Comparison of ENCODE assay signal across 23 cellular contexts in genomic region chr5:76663573-76663972, GRCh38. TPM values are rescaled to one million over a fixed set of nuclear protein-coding genes. Genes with fewer than 3 reads are reported as not detected.
"Had no signal": no experiment of that assay in that cellular context is flagged by ENCODE, and none has a peak within 500 bp of the region (broad histone marks: within the 10 kb centered on the region; RNA-seq: fewer than 3 reads in every experiment).

No MANE protein-coding gene starts in this region.

- H3K4me1 ChIP-seq: body of pancreas, gastroesophageal sphincter, parathyroid adenoma, sigmoid colon, testis had no signal

- H3K27me3 ChIP-seq: body of pancreas, gastroesophageal sphincter, neutrophil, sigmoid colon, testis had no signal

- H3K27ac Mint-ChIP-seq: activated CD4-positive, alpha-beta memory T cell treated with anti-CD3 and anti-CD28 coated beads, Interleukin-2, amount 10 ng/mL, durations not matched to agents 7 days and 5 days; activated naive CD8-positive, alpha-beta T cell treated with anti-CD3 and anti-CD28 coated beads for 36 hours; activated T-helper 17 cell treated with anti-CD3 and anti-CD28 coated beads, Interleukin-2, amount 50 U/mL, for 72 hours; memory B cell; T-helper 2 cell treated with Interferon-gamma antibody and Interleukin-4, amounts not matched to agents 5 μg/mL and 100 μg/mL, for 36 hours; type B pancreatic cell; WTC11 had no signal

- H3K4me1 Mint-ChIP-seq: activated CD4-positive, alpha-beta memory T cell treated with anti-CD3 and anti-CD28 coated beads, Interleukin-2, amount 10 ng/mL, durations not matched to agents 7 days and 5 days; activated naive CD8-positive, alpha-beta T cell treated with anti-CD3 and anti-CD28 coated beads for 36 hours; memory B cell; naive B cell; stimulated activated effector memory CD8-positive, alpha-beta T cell treated with anti-CD3 and anti-CD28 coated beads, Interleukin-12 subunit alpha, Interleukin-12 subunit beta, amount 100 ng/mL, for 72 hours had no signal

- H3K27me3 Mint-ChIP-seq: activated CD4-positive, alpha-beta memory T cell treated with anti-CD3 and anti-CD28 coated beads, Interleukin-2, amount 10 ng/mL, durations not matched to agents 7 days and 5 days; activated naive CD8-positive, alpha-beta T cell treated with anti-CD3 and anti-CD28 coated beads for 36 hours; activated T-helper 17 cell treated with anti-CD3 and anti-CD28 coated beads, Interleukin-2, amount 50 U/mL, for 72 hours; memory B cell; naive B cell; type B pancreatic cell had no signal

- H3K9me3 Mint-ChIP-seq: activated CD4-positive, alpha-beta memory T cell treated with anti-CD3 and anti-CD28 coated beads, Interleukin-2, amount 10 ng/mL, durations not matched to agents 7 days and 5 days; activated naive CD8-positive, alpha-beta T cell treated with anti-CD3 and anti-CD28 coated beads for 36 hours; activated T-helper 17 cell treated with anti-CD3 and anti-CD28 coated beads, Interleukin-2, amount 50 U/mL, for 72 hours; endodermal cell; memory B cell; naive B cell; stimulated activated effector memory CD8-positive, alpha-beta T cell treated with anti-CD3 and anti-CD28 coated beads, Interleukin-12 subunit alpha, Interleukin-12 subunit beta, amount 100 ng/mL, for 72 hours; T-helper 2 cell treated with Interferon-gamma antibody and Interleukin-4, amounts not matched to agents 5 μg/mL and 100 μg/mL, for 36 hours; type B pancreatic cell; WTC11 had no signal

- H3K4me3 ChIP-seq: body of pancreas, gastroesophageal sphincter, mucosa of descending colon, sigmoid colon, testis had no signal

- ATAC-seq: activated T-helper 17 cell treated with anti-CD3 and anti-CD28 coated beads, Interleukin-2, amount 50 U/mL, for 72 hours; body of pancreas; gastroesophageal sphincter; mucosa of descending colon; stimulated activated effector memory CD8-positive, alpha-beta T cell treated with anti-CD3 and anti-CD28 coated beads, Interleukin-12 subunit alpha, Interleukin-12 subunit beta, amount 100 ng/mL, for 72 hours; WTC11 had no signal

- H3K79me2 ChIP-seq: parathyroid adenoma had no signal

- H2AFZ ChIP-seq: parathyroid adenoma had no signal

- H3K9ac ChIP-seq: parathyroid adenoma had no signal

- DNase-seq: activated CD4-positive, alpha-beta memory T cell treated with anti-CD3 and anti-CD28 coated beads, Interleukin-2, amount 10 ng/mL, durations not matched to agents 7 days and 5 days; activated CD4-positive, alpha-beta T cell treated with anti-CD3 and anti-CD28 coated beads for 48 hours; activated naive CD4-positive, alpha-beta T cell; activated naive CD8-positive, alpha-beta T cell treated with anti-CD3 and anti-CD28 coated beads for 36 hours; activated T-cell treated with anti-CD3 and anti-CD28 coated beads, Interleukin-2, amount 50 U/mL, for 1 hour; amygdala; caudate nucleus; mucosa of descending colon; naive B cell; sigmoid colon; stimulated activated CD4-positive, alpha-beta T cell treated with anti-CD3 and anti-CD28 coated beads, Interleukin-4, amount 100 ng/mL, for 24 hours; testis had no signal

- H3K4me3 Mint-ChIP-seq: activated CD4-positive, alpha-beta memory T cell treated with anti-CD3 and anti-CD28 coated beads, Interleukin-2, amount 10 ng/mL, durations not matched to agents 7 days and 5 days; activated naive CD8-positive, alpha-beta T cell treated with anti-CD3 and anti-CD28 coated beads for 36 hours; activated T-helper 17 cell treated with anti-CD3 and anti-CD28 coated beads, Interleukin-2, amount 50 U/mL, for 72 hours; endodermal cell; memory B cell; stimulated activated effector memory CD8-positive, alpha-beta T cell treated with anti-CD3 and anti-CD28 coated beads, Interleukin-12 subunit alpha, Interleukin-12 subunit beta, amount 100 ng/mL, for 72 hours; T-helper 2 cell treated with Interferon-gamma antibody and Interleukin-4, amounts not matched to agents 5 μg/mL and 100 μg/mL, for 36 hours; type B pancreatic cell; WTC11 had no signal

- H3K27ac ChIP-seq: body of pancreas, gastroesophageal sphincter, neutrophil, parathyroid adenoma, sigmoid colon, testis had no signal

- H3K9me3 ChIP-seq: body of pancreas, gastroesophageal sphincter, mucosa of descending colon, neutrophil, sigmoid colon, testis had no signal

- H3K36me3 ChIP-seq: gastroesophageal sphincter, sigmoid colon had no signal

RNA-seq across cellular contexts. Expression of gene F2RL2, which starts 40.4 kb away (rescaled TPM):
- total RNA-seq: activated CD4-positive, alpha-beta memory T cell treated with anti-CD3 and anti-CD28 coated beads, Interleukin-2, amount 10 ng/mL, durations not matched to agents 7 days and 5 days; activated naive CD8-positive, alpha-beta T cell treated with anti-CD3 and anti-CD28 coated beads for 36 hours; testis; WTC11 had no signal
